29 cellular contexts compared by ENCODE assay signal in the genomic region with DNA sequence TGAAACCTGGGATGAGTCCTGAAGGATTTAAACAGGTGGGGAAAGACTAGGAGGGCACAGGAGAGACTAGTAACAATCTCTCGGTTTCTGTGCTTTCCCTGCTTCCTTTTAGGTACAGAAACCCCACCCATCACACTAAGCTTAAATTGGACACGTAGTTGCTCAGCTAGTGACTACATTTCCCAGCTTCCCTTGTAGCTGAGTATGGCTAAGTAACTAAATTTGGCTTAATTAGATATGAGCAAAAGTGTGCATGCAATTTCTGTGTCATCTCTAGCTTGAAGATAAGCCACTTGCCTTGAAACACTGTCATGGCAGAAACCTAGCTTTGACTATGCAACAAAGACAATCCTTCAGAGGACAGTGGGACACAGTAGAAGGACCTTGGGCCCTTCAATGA. TPM values are rescaled to one million over a fixed set of nuclear protein-coding genes. Genes with fewer than 3 reads are reported as not detected.
DNase-seq lines count a peak whose midpoint lies in the region; ATAC-seq, FAIRE-seq and TF ChIP-seq lines count a peak whose summit lies in the region.
"Had no signal": no experiment of that assay in that cellular context is flagged by ENCODE, and none has a peak within 500 bp of the region (broad histone marks: within the 10 kb centered on the region; RNA-seq: fewer than 3 reads in every experiment).

No MANE protein-coding gene starts in this region.

- TF ChIP-seq POLR2A in K562 (conservative IDR thresholded peaks at IDR 0.05) (no peak), lower leg skin (IDR thresholded peaks at IDR 0.05) (no peak), uterus (IDR thresholded peaks at IDR 0.05) (no peak)

- no peaks in the 10 kb centered on the region for H3K9me1 ChIP-seq in K562 (ENCODE audit: control insufficient read depth, insufficient read depth, low read length)

- intact Hi-C loops in K562 (cut with micrococcal nuclease) (no loop called here), lower leg skin (cut with DNase I; ENCODE audit: low total_unique reads) (no loop called here), uterus (cut with DNase I; ENCODE audit: low total_unique reads) (no loop called here)

- CTCF ChIA-PET in K562 (lab: Yijun Ruan, JAX; ENCODE audit: low intra/inter-chr PET ratio), result no interaction called here

- peaks cover 7% of the 10 kb centered on the region; the same call in 1 of the 2 replicates for H3K36me3 ChIP-seq in KMS-11 (ENCODE audit: insufficient read depth)
- H3K36me3 ChIP-seq in K562 (ENCODE audit: control insufficient read depth, insufficient read depth, low read length), result peaks cover 45% of the 10 kb centered on the region
- H3K36me3 ChIP-seq in uterus, result no peaks in the 10 kb centered on the region

- H3K27ac ChIP-seq in KMS-11 (no peak overlapping the region), K562 (ENCODE audit: extremely low read depth, low read depth, low read length) (no peak overlapping the region), uterus (no peak overlapping the region)
- H3K27ac ChIP-seq: left ventricle myocardium inferior had no signal

- no peaks in the 10 kb centered on the region for H3K9me3 Mint-ChIP-seq in activated T-cell treated with anti-CD3 and anti-CD28 coated beads, Interleukin-2, amount 50 U/mL, for 4 hours
- H3K9me3 Mint-ChIP-seq in stimulated activated memory B cell treated with anti-CD40 and anti-IgM and Interleukin-4, amounts not matched to agents 10 μg/mL and 1 μg/mL and 100 μg/mL, for 72 hours, result no peaks in the 10 kb centered on the region
- H3K9me3 Mint-ChIP-seq: activated CD4-positive, alpha-beta T cell treated with anti-CD3 and anti-CD28 coated beads, Interleukin-2, amount 10 ng/mL, durations not matched to agents 7 days and 5 days; natural killer cell treated with Interleukin-12 subunit alpha and Interleukin-12 subunit beta and Interleukin-15 and Interleukin-18, amount 100 ng/mL, for 72 hours; type B pancreatic cell had no signal

- peak; percentile 18 to 34 for ATAC-seq in activated T-cell treated with anti-CD3 and anti-CD28 coated beads, Interleukin-2, amount 50 U/mL, for 4 hours
- ATAC-seq in K562 (peak; percentile 47), GM21576 (IDR thresholded peaks at IDR 0.05; ENCODE audit: unreplicated experiment) (no peak)
- ATAC-seq in stimulated activated memory B cell treated with anti-CD40 and anti-IgM and Interleukin-4, amounts not matched to agents 10 μg/mL and 1 μg/mL and 100 μg/mL, for 72 hours, result no peak

- H3K4me3 Mint-ChIP-seq in activated T-cell treated with anti-CD3 and anti-CD28 coated beads, Interleukin-2, amount 50 U/mL, for 4 hours, result no peak overlapping the region
- H3K4me3 Mint-ChIP-seq in stimulated activated memory B cell treated with anti-CD40 and anti-IgM and Interleukin-4, amounts not matched to agents 10 μg/mL and 1 μg/mL and 100 μg/mL, for 72 hours, result no peak overlapping the region
- H3K4me3 Mint-ChIP-seq: activated CD4-positive, alpha-beta T cell treated with anti-CD3 and anti-CD28 coated beads, Interleukin-2, amount 10 ng/mL, durations not matched to agents 7 days and 5 days; natural killer cell treated with Interleukin-12 subunit alpha and Interleukin-12 subunit beta and Interleukin-15 and Interleukin-18, amount 100 ng/mL, for 72 hours; type B pancreatic cell had no signal

- H2AFZ ChIP-seq in KMS-11 (ENCODE audit: low read depth), result no peak overlapping the region
- H2AFZ ChIP-seq in K562 (ENCODE audit: low read depth, low read length), result no peak overlapping the region

- POLR2A ChIA-PET in K562 (lab: Yijun Ruan, JAX), result no interaction called here

- no peaks in the 10 kb centered on the region for H3K27me3 Mint-ChIP-seq in activated T-cell treated with anti-CD3 and anti-CD28 coated beads, Interleukin-2, amount 50 U/mL, for 4 hours (ENCODE audit: low read depth)
- no peaks in the 10 kb centered on the region for H3K27me3 Mint-ChIP-seq in stimulated activated memory B cell treated with anti-CD40 and anti-IgM and Interleukin-4, amounts not matched to agents 10 μg/mL and 1 μg/mL and 100 μg/mL, for 72 hours
- H3K27me3 Mint-ChIP-seq: activated CD4-positive, alpha-beta T cell treated with anti-CD3 and anti-CD28 coated beads, Interleukin-2, amount 10 ng/mL, durations not matched to agents 7 days and 5 days; natural killer cell treated with Interleukin-12 subunit alpha and Interleukin-12 subunit beta and Interleukin-15 and Interleukin-18, amount 100 ng/mL, for 72 hours; type B pancreatic cell had no signal

- no peaks in the 10 kb centered on the region for H3K27me3 ChIP-seq in KMS-11 (ENCODE audit: insufficient read depth, low read depth)
- no peaks in the 10 kb centered on the region for H3K27me3 ChIP-seq in K562 (ENCODE audit: control insufficient read depth in 2 of 2, insufficient read depth in 2 of 2, low read length in 2 of 2)
- H3K27me3 ChIP-seq in uterus, result no peaks in the 10 kb centered on the region

- 33% methylated on average over 2 of the region's 2 CpGs for WGBS in K562 (ENCODE audit: insufficient coverage, low coverage, missing lambda C conversion rate)
- WGBS in lower leg skin, 2 donors, result 78 to 90% methylated on average over 2 of the region's 2 CpGs

- H3K4me2 ChIP-seq in KMS-11 (peak overlapping the region; percentile 3; the same call in 1 of the 2 replicates), K562 (ENCODE audit: insufficient read depth, low read length) (no peak overlapping the region)
- H3K4me2 ChIP-seq: SK-N-SH had no signal

- peaks cover 14% of the 10 kb centered on the region for H3K36me3 Mint-ChIP-seq in activated T-cell treated with anti-CD3 and anti-CD28 coated beads, Interleukin-2, amount 50 U/mL, for 4 hours (ENCODE audit: insufficient read depth)
- H3K36me3 Mint-ChIP-seq in stimulated activated memory B cell treated with anti-CD40 and anti-IgM and Interleukin-4, amounts not matched to agents 10 μg/mL and 1 μg/mL and 100 μg/mL, for 72 hours, result peaks cover 43% of the 10 kb centered on the region

- in situ Hi-C loops in K562 (cut with MboI), result no loop called here

- H4K20me1 ChIP-seq in KMS-11 (ENCODE audit: insufficient read depth) (peaks cover 7% of the 10 kb centered on the region; the same call in 1 of the 2 replicates), K562 (replicated peaks; ENCODE audit: control insufficient read depth, insufficient read depth, low read length) (no peaks in the 10 kb centered on the region)

- H3K27ac Mint-ChIP-seq in stimulated activated memory B cell treated with anti-CD40 and anti-IgM and Interleukin-4, amounts not matched to agents 10 μg/mL and 1 μg/mL and 100 μg/mL, for 72 hours, result peak overlapping the region; percentile 53
- H3K27ac Mint-ChIP-seq: type B pancreatic cell had no signal

- H3K79me2 ChIP-seq in KMS-11 (ENCODE audit: insufficient read depth, low read depth) (no peaks in the 10 kb centered on the region; the same call in 1 of the 2 replicates), K562 (ENCODE audit: control insufficient read depth, insufficient read depth, low read length) (no peaks in the 10 kb centered on the region)

- H3K4me1 ChIP-seq in KMS-11 (ENCODE audit: low read depth, poor library complexity, severe bottlenecking) (peaks cover 45% of the 10 kb centered on the region), K562 (replicated peaks in 1 of 2; ENCODE audit: control insufficient read depth in 2 of 2, insufficient read depth in 2 of 2, low read length in 2 of 2) (no peaks in the 10 kb centered on the region), uterus (no peaks in the 10 kb centered on the region)

- BruUV-seq in K562 (replicated peaks; lab: Mats Ljungman, UMichigan), result no TSS peak

- no peak for FAIRE-seq in K562 (lab: Jason Lieb, UNC)

- no peak for TF ChIP-seq RAD21 in K562 (CRISPR knock-in tag; conservative IDR thresholded peaks at IDR 0.05 in 1 of 2, IDR thresholded peaks at IDR 0.05 in 1 of 2)

- H3K4me3 ChIP-seq in KMS-11 (IDR thresholded peaks at IDR 0.05; ENCODE audit: insufficient read depth, low read depth, low read length) (no peak overlapping the region), K562 (no peak overlapping the region), lower leg skin (ENCODE audit: low read depth, poor library complexity, severe bottlenecking) (no peak overlapping the region), uterus (no peak overlapping the region)
- H3K4me3 ChIP-seq: HAP-1, left ventricle myocardium inferior had no signal

- no peak overlapping the region for H3K9ac ChIP-seq in KMS-11
- H3K9ac ChIP-seq in K562 (ENCODE audit: insufficient read depth in 1 of 2, low read depth in 2 of 2, low read length in 2 of 2), result no peak overlapping the region
- H3K9ac ChIP-seq: SK-N-SH had no signal

- H3K9me3 ChIP-seq in K562 (replicated peaks; ENCODE audit: control insufficient read depth, insufficient read depth, low read depth, low read length) (no peaks in the 10 kb centered on the region), uterus (no peaks in the 10 kb centered on the region)
- H3K9me3 ChIP-seq: HAP-1, left ventricle myocardium inferior, SK-N-SH had no signal

- no peak for TF ChIP-seq EP300 in K562 (IDR thresholded peaks at IDR 0.05; ENCODE audit: low read length)

- peaks cover 21% of the 10 kb centered on the region for H3K4me1 Mint-ChIP-seq in activated T-cell treated with anti-CD3 and anti-CD28 coated beads, Interleukin-2, amount 50 U/mL, for 4 hours (ENCODE audit: low read depth)
- H3K4me1 Mint-ChIP-seq in stimulated activated memory B cell treated with anti-CD40 and anti-IgM and Interleukin-4, amounts not matched to agents 10 μg/mL and 1 μg/mL and 100 μg/mL, for 72 hours, result peaks cover 10% of the 10 kb centered on the region

- no peak for TF ChIP-seq CTCF in KMS-11 (conservative IDR thresholded peaks at IDR 0.05; ENCODE audit: low read depth, low read length)
- no peak for TF ChIP-seq CTCF in K562 (IDR thresholded peaks at IDR 0.05 in 2 of 3, conservative IDR thresholded peaks at IDR 0.05 in 1 of 3; ENCODE audit: insufficient read depth in 2 of 3, low read depth in 1 of 3, low read length in 3 of 3)
- TF ChIP-seq CTCF in lower leg skin (IDR thresholded peaks at IDR 0.05), result no peak
- TF ChIP-seq CTCF in uterus (IDR thresholded peaks at IDR 0.05), result no peak

- DNase-seq in activated T-cell treated with anti-CD3 and anti-CD28 coated beads, Interleukin-2, amount 50 U/mL, for 4 hours, result no peak
- no peak for DNase-seq in activated T-cell treated with anti-CD3 and anti-CD28 coated beads, Interleukin-2, amount 50 U/mL, for 48 hours
- DNase-seq in K562 (ENCODE audit: extremely low read depth in 1 of 4, low spot score in 3 of 4), result no peak
- no peak for DNase-seq in lower leg skin (ENCODE audit: low spot score in 2 of 2)
- DNase-seq in uterus, result no peak
- DNase-seq: activated CD4-positive, alpha-beta T cell treated with anti-CD3 and anti-CD28 coated beads, Interleukin-2, amount 10 ng/mL, durations not matched to agents 7 days and 5 days; activated CD8-positive, alpha-beta memory T cell treated with anti-CD3 and anti-CD28 coated beads, Interleukin-2, amount 50 U/mL, for 48 hours; activated effector memory CD4-positive, alpha-beta T cell treated with anti-CD3 and anti-CD28 coated beads, Interleukin-2, amount 50 U/mL, for 16 hours; glutamatergic neuron; islet precursor cell; KG1; left ventricle myocardium inferior; NCI-H1417 treated with DMSO at 0.1 percent for 48 hours; NCI-H2081; NCI-H774; OCI-M1; SK-N-SH; stimulated activated CD8-positive, alpha-beta memory T cell treated with anti-CD3 and anti-CD28 coated beads, Interleukin-4, amount 100 ng/mL, for 48 hours; substantia nigra had no signal

RNA-seq across cellular contexts. Expression of a gene that starts 36.5 kb away (rescaled TPM):
- total RNA-seq in activated T-cell treated with anti-CD3 and anti-CD28 coated beads, Interleukin-2, amount 50 U/mL, for 4 hours, result not detected
- total RNA-seq in K562 (2011; cell fraction: chromatin; rRNA removed; ENCODE audit: low replicate concordance), result not detected in 2 replicates
- not detected in 2 replicates for total RNA-seq in K562 (2011; cell fraction: nucleolus; rRNA removed)
- not detected in 2 replicates for total RNA-seq in K562 (2011; cell fraction: nucleoplasm; rRNA removed)
- not detected in 2 replicates for total RNA-seq in K562 (2014; rRNA removed)
- total RNA-seq in K562 (2014; rRNA removed; fragmentation: Illumina TruSeq; extraction: Trizol), result not detected in 2 replicates
- not detected in 2 replicates for total RNA-seq in K562 (2015; rRNA removed; fragmentation: Illumina TruSeq; extraction: Trizol)
- total RNA-seq in K562 (2021), result not detected in 2 replicates
- polyA plus RNA-seq in K562 (2011; rRNA removed), result not detected in 2 replicates
- not detected in 2 replicates for polyA plus RNA-seq in K562 (2011; cell fraction: cytosol; rRNA removed)
- not detected in 2 replicates for polyA plus RNA-seq in K562 (2011; cell fraction: nucleus; rRNA removed)
- not detected in 2 replicates for polyA plus RNA-seq in K562 (2012)
- not detected in 2 replicates for polyA plus RNA-seq in K562 (2014; fragmentation: Illumina TruSeq; extraction: Trizol)
- not detected for polyA plus RNA-seq in K562 (2014; fragmentation: Nextera tagmentation; extraction: Ambion mirVana)
- not detected in 2 replicates for polyA plus RNA-seq in K562 (2014; rRNA removed)
- not detected in 2 replicates for polyA minus RNA-seq in K562 (2011; rRNA and poly(A)+ RNA removed)
- not detected in 2 replicates for polyA minus RNA-seq in K562 (2011; cell fraction: cytosol; rRNA and poly(A)+ RNA removed)
- polyA minus RNA-seq in K562 (2011; cell fraction: nucleus; rRNA and poly(A)+ RNA removed), result not detected in 2 replicates
- total RNA-seq in lower leg skin, result not detected
- total RNA-seq in uterus, result not detected
- total RNA-seq: A673; activated CD4-positive, alpha-beta T cell treated with anti-CD3 and anti-CD28 coated beads, Interleukin-2, amount 10 ng/mL, durations not matched to agents 7 days and 5 days; epithelial cell of proximal tubule; left ventricle myocardium inferior; natural killer cell treated with Interleukin-12 subunit alpha and Interleukin-12 subunit beta and Interleukin-15 and Interleukin-18, amount 100 ng/mL, for 72 hours; omental fat pad had no signal
- polyA plus RNA-seq: adipose tissue, SK-N-SH had no signal

Comparison
In these comparisons a context has a peak if more than half of its experiments do, and no peak if none do; other contexts are left out.
1. ATAC-seq: peak in activated T-cell treated with anti-CD3 and anti-CD28 coated beads, Interleukin-2, amount 50 U/mL, for 4 hours (2 of 2) and K562 (single experiment); none in stimulated activated memory B cell treated with anti-CD40 and anti-IgM and Interleukin-4, amounts not matched to agents 10 μg/mL and 1 μg/mL and 100 μg/mL, for 72 hours (single experiment) and GM21576 (single experiment).